8 cellular contexts compared by ENCODE assay signal in the genomic region with DNA sequence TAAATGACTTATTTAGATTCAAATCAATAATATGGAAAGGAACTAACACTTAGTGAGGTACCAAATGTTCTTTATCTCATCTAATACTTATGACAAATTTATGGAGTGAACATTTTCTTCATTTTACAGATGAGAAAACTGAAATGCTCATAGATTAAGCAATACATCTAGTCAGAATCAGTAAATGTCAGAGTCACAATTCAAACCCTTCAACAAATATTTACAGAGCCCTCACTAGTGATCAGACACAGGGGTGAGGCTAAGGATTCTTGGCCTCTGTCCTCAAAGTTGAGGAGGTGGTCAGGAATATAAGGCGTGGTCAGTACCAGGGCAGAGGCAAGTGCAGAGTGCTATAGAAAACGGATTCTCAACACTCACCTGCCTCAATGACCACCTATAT. TPM values are rescaled to one million over a fixed set of nuclear protein-coding genes. Genes with fewer than 3 reads are reported as not detected.
"Had no signal": no experiment of that assay in that cellular context is flagged by ENCODE, and none has a peak within 500 bp of the region (broad histone marks: within the 10 kb centered on the region; RNA-seq: fewer than 3 reads in every experiment).

No MANE protein-coding gene starts in this region.

- H3K4me1 Mint-ChIP-seq: GM23338, H9 had no signal

- H3K27ac Mint-ChIP-seq: GM23338 had no signal

- DNase-seq: H9, HCEC 1CT had no signal

- H2AFZ ChIP-seq: GM23338 had no signal

- ATAC-seq: GM23338, K562 had no signal

- H3K4me3 ChIP-seq: GM23338, K562 had no signal

- FAIRE-seq: H1, H54, HTR-8/SVneo, K562 had no signal

- H3K4me2 ChIP-seq: GM23338 had no signal

- H3K4me3 Mint-ChIP-seq: GM23338, H9 had no signal

RNA-seq across cellular contexts. Expression of a gene that starts 54.8 kb away (rescaled TPM):
- total RNA-seq: H1, H9, HT-29 had no signal

RNA-seq across cellular contexts. Expression of a gene that starts 54.9 kb away (rescaled TPM):
- total RNA-seq: H1, H9, HT-29, K562 had no signal
- polyA plus RNA-seq: K562 had no signal
